In the genomic region with DNA sequence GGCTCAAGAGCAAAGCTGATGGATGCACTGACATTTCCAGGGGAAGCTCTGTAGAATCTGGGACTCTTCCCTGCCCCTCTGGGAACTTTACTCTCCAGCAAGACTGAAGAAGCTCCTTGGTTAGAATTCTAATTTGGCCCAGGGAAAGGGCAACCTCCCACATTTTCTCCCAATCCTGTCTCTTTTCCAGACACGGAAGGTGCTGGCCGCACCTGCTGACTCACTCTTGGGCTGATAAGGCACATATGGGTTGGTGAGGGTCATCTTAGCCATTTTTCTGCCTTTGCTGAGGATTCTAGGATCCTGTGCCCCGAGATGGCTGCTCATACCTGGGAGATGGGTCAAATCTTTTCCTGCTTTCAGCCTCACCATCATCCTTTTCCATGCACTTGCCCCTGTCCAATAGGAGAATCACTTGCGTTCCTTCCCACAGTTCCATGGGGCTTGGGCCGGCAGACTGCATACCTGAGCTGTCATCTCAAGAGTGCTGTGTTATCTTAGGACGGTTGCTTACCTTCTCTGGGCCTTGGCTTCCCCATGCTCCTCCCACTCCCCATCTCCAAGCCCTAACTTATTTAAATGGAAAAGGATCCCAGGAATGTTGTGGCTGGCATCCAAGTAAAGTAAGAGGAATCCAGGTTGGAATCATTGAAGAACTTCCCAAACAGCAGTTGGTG, we compare ENCODE assay signal across 11 cellular contexts. TPM values are rescaled to one million over a fixed set of nuclear protein-coding genes. Genes with fewer than 3 reads are reported as not detected.
A peak's percentile ranks its signal among the peaks of the same experiment; 100 is the strongest.
DNase-seq lines count a peak whose midpoint lies in the region; ATAC-seq and TF ChIP-seq lines count a peak whose summit lies in the region.
"Had no signal": no experiment of that assay in that cellular context is flagged by ENCODE, and none has a peak within 500 bp of the region (broad histone marks: within the 10 kb centered on the region; RNA-seq: fewer than 3 reads in every experiment).

No MANE protein-coding gene starts in this region.

- ATAC-seq in IMR-90 (ENCODE audit: low read depth), result no peak
- no peak for ATAC-seq in HG02885 (IDR thresholded peaks at IDR 0.05; ENCODE audit: poor library complexity, unreplicated experiment)
- ATAC-seq: GM12878 had no signal

- H4K8ac ChIP-seq in IMR-90 (ENCODE audit: low read depth in 2 of 2, low read length in 2 of 2), result no peak overlapping the region

- TF ChIP-seq POLR2A in IMR-90 (IDR thresholded peaks at IDR 0.05; ENCODE audit: low read depth, low read length), result no peak
- no peak for TF ChIP-seq POLR2A in lower leg skin (IDR thresholded peaks at IDR 0.05)
- no peak for TF ChIP-seq POLR2A in transverse colon (IDR thresholded peaks at IDR 0.05)

- H3K4me1 ChIP-seq in IMR-90 (ENCODE audit: control insufficient read depth, insufficient read depth, low read length), result peaks cover 27% of the 10 kb centered on the region
- H3K4me1 ChIP-seq in transverse colon, result peaks cover 26 to 72% (median 69%) of the 10 kb centered on the region in 4 donors

- no peak overlapping the region for H3K4ac ChIP-seq in IMR-90 (ENCODE audit: low read depth, low read length)

- in situ Hi-C loops in IMR-90 (cut with MboI; ENCODE audit: low sequenced_read_pairs) (no loop called here), transverse colon (cut with MboI; ENCODE audit: low pct_ligation_motif_present in 1 of 4, low pct_unique_long_range_greater_than_20kb in 1 of 4, low sequenced_read_pairs in 3 of 4) (no loop called here)

- H3K27me3 ChIP-seq in IMR-90 (ENCODE audit: control insufficient read depth, insufficient read depth, low read length), result no peaks in the 10 kb centered on the region
- H3K27me3 ChIP-seq in dorsolateral prefrontal cortex, result peaks cover 0 to 23% (median 4%) of the 10 kb centered on the region in 45 donors
- no peaks in the 10 kb centered on the region for H3K27me3 ChIP-seq in transverse colon

- no peak overlapping the region for H3K4me2 ChIP-seq in IMR-90 (ENCODE audit: low read depth, low read length)

- peak overlapping the region; percentile 20; the same call in 1 of the 2 replicates for H4K91ac ChIP-seq in IMR-90 (ENCODE audit: insufficient read depth, low read depth, low read length)

- H2AK9ac ChIP-seq in IMR-90 (replicated peaks; ENCODE audit: low read depth, low read length, poor library complexity), result peak overlapping the region; percentile 51

- H3K23ac ChIP-seq in IMR-90 (ENCODE audit: low read depth, low read length), result no peak overlapping the region

- H3K14ac ChIP-seq in IMR-90 (replicated peaks; ENCODE audit: low read depth, low read length), result no peak overlapping the region

- H3K4me1 Mint-ChIP-seq in activated naive CD4-positive, alpha-beta T cell treated with anti-CD3 and anti-CD28 coated beads for 36 hours (ENCODE audit: low read depth), result peaks cover 1% of the 10 kb centered on the region

- H3K36me3 Mint-ChIP-seq in activated naive CD4-positive, alpha-beta T cell treated with anti-CD3 and anti-CD28 coated beads for 36 hours (ENCODE audit: low read depth), result no peaks in the 10 kb centered on the region

- H2BK120ac ChIP-seq in IMR-90 (ENCODE audit: low read depth, low read length), result no peak overlapping the region

- no peak for TF ChIP-seq CTCF in IMR-90 (conservative IDR thresholded peaks at IDR 0.05; ENCODE audit: low read depth, low read length)
- no peak for TF ChIP-seq CTCF in dorsolateral prefrontal cortex (IDR thresholded peaks at IDR 0.05 in 54 of 56, conservative IDR thresholded peaks at IDR 0.05 in 2 of 56; ENCODE audit: low read depth in 1 of 56, partially characterized antibody in 56 of 56)
- no peak for TF ChIP-seq CTCF in lower leg skin (IDR thresholded peaks at IDR 0.05)
- no peak for TF ChIP-seq CTCF in transverse colon (IDR thresholded peaks at IDR 0.05)

- peaks cover 11% of the 10 kb centered on the region for H3K27me3 Mint-ChIP-seq in activated naive CD4-positive, alpha-beta T cell treated with anti-CD3 and anti-CD28 coated beads for 36 hours (ENCODE audit: low read depth)

- 0 out of 2 replicates have a peak overlapping the region, but pooled peaks have one; percentile 44 for H2AK5ac ChIP-seq in IMR-90 (ENCODE audit: low read depth, low read length)

- intact Hi-C loops in IMR-90 (cut with micrococcal nuclease) (no loop called here), dorsolateral prefrontal cortex (cut with DNase I) (no loop called here), lower leg skin (cut with DNase I; ENCODE audit: low total_unique reads) (loop anchor here (10.0 kb wide), 1 partner anchor 207 kb away; no protein-coding TSS in a partner anchor), transverse colon (cut with DNase I; ENCODE audit: low total_unique reads) (no loop called here)
- intact Hi-C loops in activated naive CD4-positive, alpha-beta T cell treated with anti-CD3 and anti-CD28 coated beads for 36 hours (cut with micrococcal nuclease), result no loop called here

- no peaks in the 10 kb centered on the region for H3K36me3 ChIP-seq in IMR-90 (ENCODE audit: control insufficient read depth, insufficient read depth, low read length)
- no peaks in the 10 kb centered on the region for H3K36me3 ChIP-seq in transverse colon

- DNase-seq in IMR-90, result peak; percentile 52
- DNase-seq in dorsolateral prefrontal cortex, result no peak
- DNase-seq in lower leg skin (ENCODE audit: low spot score in 2 of 2), result no peak
- no peak for DNase-seq in transverse colon
- no peak for DNase-seq in activated naive CD4-positive, alpha-beta T cell treated with anti-CD3 and anti-CD28 coated beads for 36 hours
- no peak for DNase-seq in NCI-H82 (lab: John Stamatoyannopoulos, UW)
- DNase-seq: activated T-cell treated with anti-CD3 and anti-CD28 coated beads, Interleukin-2, amount 50 U/mL, for 24 hours; NCI-H1092; SIG-M5 had no signal

- H3K4me3 ChIP-seq in IMR-90 (ENCODE audit: insufficient read depth, low read depth, low read length) (no peak overlapping the region), dorsolateral prefrontal cortex (peak overlapping the region in 53 of 59 donors; percentile 7 to 67 (median 46)), lower leg skin (ENCODE audit: low read depth, poor library complexity, severe bottlenecking) (peak overlapping the region; percentile 20), transverse colon (peak overlapping the region; percentile 50 to 72 (median 72))
- H3K4me3 ChIP-seq: GM12878 had no signal

- POLR2A ChIA-PET in IMR-90 (lab: Charles Lee; ENCODE audit: unreplicated experiment), result no interaction called here

- no TSS peak for BruUV-seq in IMR-90 (replicated peaks; lab: Mats Ljungman, UMichigan)

- H3K4me3 Mint-ChIP-seq in activated naive CD4-positive, alpha-beta T cell treated with anti-CD3 and anti-CD28 coated beads for 36 hours, result no peak overlapping the region
- H3K4me3 Mint-ChIP-seq: activated T-cell treated with anti-CD3 and anti-CD28 coated beads, Interleukin-2, amount 50 U/mL, for 24 hours had no signal

- no peak overlapping the region for H2BK20ac ChIP-seq in IMR-90 (ENCODE audit: low read depth, low read length)

- H3K79me1 ChIP-seq in IMR-90 (ENCODE audit: low read depth in 1 of 2, low read length in 2 of 2), result no peaks in the 10 kb centered on the region

- H3K9me3 ChIP-seq in IMR-90 (ENCODE audit: control insufficient read depth, insufficient read depth, low read length) (no peaks in the 10 kb centered on the region), transverse colon (no peaks in the 10 kb centered on the region)

- no peak overlapping the region for H3K27ac Mint-ChIP-seq in activated naive CD4-positive, alpha-beta T cell treated with anti-CD3 and anti-CD28 coated beads for 36 hours
- H3K27ac Mint-ChIP-seq: activated T-cell treated with anti-CD3 and anti-CD28 coated beads, Interleukin-2, amount 50 U/mL, for 24 hours had no signal

- CTCF ChIA-PET in IMR-90 (lab: Yijun Ruan, JAX), result no interaction called here
- CTCF ChIA-PET in activated naive CD4-positive, alpha-beta T cell treated with anti-CD3 and anti-CD28 coated beads for 36 hours (lab: Charles Lee), result interaction anchor here (1.6 kb wide), 1 partner anchor 12 kb away, joined by 5 read pairs; no protein-coding TSS in a partner anchor

- WGBS in IMR-90 (ENCODE audit: extremely low coverage in 2 of 2, insufficient read length in 1 of 2), 2 experiments, result 80% methylated on average over 1 of the region's 6 CpGs; no CpG with 5 or more reads in 1 of the 2 experiments
- WGBS in lower leg skin, 2 donors, result 49 to 55% methylated on average over 6 of the region's 6 CpGs
- WGBS in transverse colon (ENCODE audit: low coverage in 1 of 2), 2 donors, result 24 to 50% methylated on average over 1 to 6 of the region's 6 CpGs

- H3K9me1 ChIP-seq in IMR-90 (ENCODE audit: insufficient read depth, low read length), result peaks cover 9% of the 10 kb centered on the region

- H2AFZ ChIP-seq in IMR-90 (replicated peaks; ENCODE audit: low read length, poor library complexity), result no peak overlapping the region

- peaks cover 5% of the 10 kb centered on the region for H4K20me1 ChIP-seq in IMR-90 (ENCODE audit: insufficient read depth, low read length)

- no peak overlapping the region for H3K18ac ChIP-seq in IMR-90 (ENCODE audit: low read depth, low read length)

- dilution Hi-C loops in IMR-90 (cut with HindIII; ENCODE audit: low sequenced_read_pairs, unreplicated experiment), result no loop called here

- no peak overlapping the region for H3K27ac ChIP-seq in IMR-90 (ENCODE audit: insufficient read depth, low read length)
- H3K27ac ChIP-seq in dorsolateral prefrontal cortex, result peak overlapping the region in 23 of 59 donors; percentile 28 to 86 (median 60)
- peak overlapping the region; percentile 90 to 98 (median 92) for H3K27ac ChIP-seq in transverse colon

- H2BK15ac ChIP-seq in IMR-90 (ENCODE audit: low read depth, low read length), result no peak overlapping the region

- H3K56ac ChIP-seq in IMR-90 (ENCODE audit: extremely low read depth, insufficient read depth, low read length), result no peak overlapping the region

- H2BK5ac ChIP-seq in IMR-90 (ENCODE audit: low read depth, low read length, poor library complexity, severe bottlenecking), result no peak overlapping the region

- TF ChIP-seq RAD21 in IMR-90 (IDR thresholded peaks at IDR 0.05; ENCODE audit: low read length), result no peak

- H3K9me3 Mint-ChIP-seq in activated naive CD4-positive, alpha-beta T cell treated with anti-CD3 and anti-CD28 coated beads for 36 hours, result no peaks in the 10 kb centered on the region
- H3K9me3 Mint-ChIP-seq: activated T-cell treated with anti-CD3 and anti-CD28 coated beads, Interleukin-2, amount 50 U/mL, for 24 hours had no signal

- no peak overlapping the region for H4K5ac ChIP-seq in IMR-90 (ENCODE audit: low read depth, low read length)

- no peak for TF ChIP-seq EP300 in transverse colon (IDR thresholded peaks at IDR 0.05; ENCODE audit: low read depth)

- H3K9ac ChIP-seq in IMR-90 (ENCODE audit: low read depth, low read length), result no peak overlapping the region

RNA-seq across cellular contexts. Expression of gene TINAGL1, which starts 1.3 kb away (rescaled TPM):
- total RNA-seq in IMR-90 (2012; rRNA removed), result 0.54 and 0.56 TPM in 2 replicates
- 1.4 and 1.5 TPM in 2 replicates for polyA plus RNA-seq in IMR-90 (2012; rRNA removed)
- polyA plus RNA-seq in IMR-90 (2012; cell fraction: cytosol; rRNA removed), result 0.76 and 2.1 TPM in 2 replicates
- polyA plus RNA-seq in IMR-90 (2012; cell fraction: nucleus; rRNA removed; ENCODE audit: low replicate concordance), result 1.7 and 2.8 TPM in 2 replicates
- 10 to 100 TPM in 105 of 120 experiments, 1 to 10 TPM in 15; 6.6 to 45.5 (median 15.6) TPM for total RNA-seq in dorsolateral prefrontal cortex
- 100 to 1,000 TPM in 1 of 4 donors, 10 to 100 TPM in 3; 39.1 to 107 (median 69.2) TPM for total RNA-seq in lower leg skin
- 100 to 1,000 TPM; 229 to 300 (median 272) TPM for total RNA-seq in transverse colon
- total RNA-seq in activated naive CD4-positive, alpha-beta T cell treated with anti-CD3 and anti-CD28 coated beads for 36 hours, result not detected

RNA-seq across cellular contexts. Expression of gene HCRTR1, which starts 39.8 kb away (rescaled TPM):
- total RNA-seq in IMR-90 (2012; rRNA removed) (not detected in 2 replicates), dorsolateral prefrontal cortex (1 to 10 TPM in 8 of 120 experiments, under 1 TPM in 41, not detected in 71; 0.22 to 1.4 (median 0.52) TPM), lower leg skin (under 1 TPM in 1 of 4 donors, not detected in 3; 0.42 TPM), transverse colon (under 1 TPM in 1 of 4 donors, not detected in 3; 0.48 TPM)
- not detected in 2 replicates for polyA plus RNA-seq in IMR-90 (2012; rRNA removed)
- not detected in 2 replicates for polyA plus RNA-seq in IMR-90 (2012; cell fraction: cytosol; rRNA removed)
- 0.09 and 0.12 TPM in 2 replicates for polyA plus RNA-seq in IMR-90 (2012; cell fraction: nucleus; rRNA removed; ENCODE audit: low replicate concordance)
- not detected for total RNA-seq in activated naive CD4-positive, alpha-beta T cell treated with anti-CD3 and anti-CD28 coated beads for 36 hours
- total RNA-seq: GM12878 had no signal
- polyA plus RNA-seq: GM12878 had no signal
